Comparison of ENCODE assay signal across 8 cellular contexts in the genomic region with DNA sequence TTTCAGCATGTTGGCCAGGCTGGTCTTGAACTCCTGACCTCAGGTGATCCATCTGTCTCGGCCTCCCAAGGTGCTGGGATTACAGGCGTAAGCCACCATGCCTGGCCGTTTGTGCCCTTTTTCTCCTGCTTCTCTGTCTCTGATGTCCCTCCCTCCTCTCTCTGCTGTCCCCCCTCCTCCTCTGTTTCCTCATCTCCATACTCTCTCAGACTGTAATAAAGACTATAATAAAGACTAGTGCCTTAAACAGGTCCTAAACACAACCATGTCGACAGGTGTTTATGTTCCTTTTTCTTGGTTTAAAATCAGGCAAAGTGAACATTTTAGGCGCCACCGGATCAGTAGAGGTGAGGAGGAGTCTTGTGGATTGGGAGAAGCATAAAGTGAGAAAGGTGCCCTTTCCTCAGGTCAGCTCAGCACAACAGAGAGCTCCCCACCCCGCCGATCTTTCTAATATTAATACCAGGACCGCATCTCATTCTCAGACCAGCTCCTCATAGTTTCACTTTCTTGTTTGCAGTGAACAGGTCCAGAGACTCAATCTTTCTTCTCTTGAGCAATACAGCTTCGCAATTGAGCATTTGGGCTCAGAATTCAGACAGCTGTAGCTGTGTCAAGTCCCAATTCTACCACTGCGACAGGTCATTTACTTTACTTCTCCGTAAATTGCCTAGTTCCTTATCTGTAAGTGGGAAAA. TPM values are rescaled to one million over a fixed set of nuclear protein-coding genes. Genes with fewer than 3 reads are reported as not detected.
DNase-seq lines count a peak whose midpoint lies in the region; ATAC-seq and TF ChIP-seq lines count a peak whose summit lies in the region.

No MANE protein-coding gene starts in this region.

- TF ChIP-seq CTCF in AG04450 (IDR thresholded peaks at IDR 0.05; ENCODE audit: low read depth, low read length) (no peak), Peyer's patch (IDR thresholded peaks at IDR 0.05) (no peak)

- H3K4me1 ChIP-seq in adipocyte (ENCODE audit: control insufficient read depth, insufficient read depth, low read length) (peaks cover 8% of the 10 kb centered on the region), Peyer's patch (no peaks in the 10 kb centered on the region)

- intact Hi-C loops in posterior vena cava (cut with DNase I), result no loop called here

- H3K36me3 ChIP-seq in adipocyte (ENCODE audit: control insufficient read depth, insufficient read depth, low read length, severe bottlenecking), result no peaks in the 10 kb centered on the region
- no peaks in the 10 kb centered on the region for H3K36me3 ChIP-seq in Peyer's patch

- H3K4me3 ChIP-seq in AG04450 (ENCODE audit: low read depth, low read length) (peak overlapping the region; percentile 38; the same call in 1 of the 2 replicates), adipocyte (ENCODE audit: low read length) (peak overlapping the region; percentile 62), Peyer's patch (peak overlapping the region in 2 of 4 donors; percentile 34 to 38)

- DNase-seq in AG04450 (ENCODE audit: low read depth, low spot score), result no peak
- peak; percentile 19 for DNase-seq in adipocyte (ENCODE audit: low read depth)
- no peak for DNase-seq in AG08396 (ENCODE audit: low spot score)
- no peak for DNase-seq in mesenteric fat pad (ENCODE audit: low spot score)
- no peak for DNase-seq in posterior vena cava (ENCODE audit: low spot score)
- DNase-seq in Peyer's patch, result no peak

- ATAC-seq in GM19397 (IDR thresholded peaks at IDR 0.05; ENCODE audit: unreplicated experiment), result peak; percentile 92
- peak; percentile 96 for ATAC-seq in HG03280 (IDR thresholded peaks at IDR 0.05; ENCODE audit: unreplicated experiment)

- CTCF ChIA-PET in AG04450 (lab: Charles Lee), result no interaction called here

- H3K27me3 ChIP-seq in AG04450 (ENCODE audit: control insufficient read depth, insufficient read depth, low read length), result peaks cover 25% of the 10 kb centered on the region
- peaks cover 52% of the 10 kb centered on the region for H3K27me3 ChIP-seq in adipocyte (replicated peaks; ENCODE audit: control insufficient read depth, insufficient read depth, low read length)
- no peaks in the 10 kb centered on the region for H3K27me3 ChIP-seq in Peyer's patch

- no peak overlapping the region for H3K9ac ChIP-seq in adipocyte (ENCODE audit: low read length)

- H3K27ac ChIP-seq in AG04450 (ENCODE audit: low read depth, low read length), result no peak overlapping the region
- peak overlapping the region in 1 of 4 donors; percentile 46 for H3K27ac ChIP-seq in Peyer's patch

- H3K9me3 ChIP-seq in AG04450 (ENCODE audit: control insufficient read depth, insufficient read depth, low read length), result no peaks in the 10 kb centered on the region; the same call in 1 of the 2 replicates
- H3K9me3 ChIP-seq in adipocyte (ENCODE audit: control insufficient read depth, low read length), result no peaks in the 10 kb centered on the region
- no peaks in the 10 kb centered on the region for H3K9me3 ChIP-seq in Peyer's patch

- POLR2A ChIA-PET in AG04450 (lab: Yijun Ruan, JAX), result no interaction called here

- no peak for TF ChIP-seq POLR2A in Peyer's patch (IDR thresholded peaks at IDR 0.05)

RNA-seq across cellular contexts. Expression of a gene that starts 23.7 kb away (rescaled TPM):
- polyA plus RNA-seq in AG04450 (2011; rRNA removed), result 49.0 and 52.7 TPM in 2 replicates
- polyA minus RNA-seq in AG04450 (2011; rRNA and poly(A)+ RNA removed), result 23.7 and 24.9 TPM in 2 replicates
- 28.9 TPM for total RNA-seq in mesenteric fat pad
- total RNA-seq in posterior vena cava, result 10 to 100 TPM; 22.8 to 31.3 TPM
- 10 to 100 TPM; 15.9 to 36.3 (median 22.2) TPM for total RNA-seq in Peyer's patch

RNA-seq across cellular contexts. Expression of a gene that starts 24.4 kb away (rescaled TPM):
- 0.91 and 1.4 TPM in 2 replicates for polyA plus RNA-seq in AG04450 (2011; rRNA removed)
- 0.69 and 2.2 TPM in 2 replicates for polyA minus RNA-seq in AG04450 (2011; rRNA and poly(A)+ RNA removed)
- 0.29 TPM for total RNA-seq in mesenteric fat pad
- not detected for total RNA-seq in posterior vena cava
- total RNA-seq in Peyer's patch, result not detected
